In the genomic region with DNA sequence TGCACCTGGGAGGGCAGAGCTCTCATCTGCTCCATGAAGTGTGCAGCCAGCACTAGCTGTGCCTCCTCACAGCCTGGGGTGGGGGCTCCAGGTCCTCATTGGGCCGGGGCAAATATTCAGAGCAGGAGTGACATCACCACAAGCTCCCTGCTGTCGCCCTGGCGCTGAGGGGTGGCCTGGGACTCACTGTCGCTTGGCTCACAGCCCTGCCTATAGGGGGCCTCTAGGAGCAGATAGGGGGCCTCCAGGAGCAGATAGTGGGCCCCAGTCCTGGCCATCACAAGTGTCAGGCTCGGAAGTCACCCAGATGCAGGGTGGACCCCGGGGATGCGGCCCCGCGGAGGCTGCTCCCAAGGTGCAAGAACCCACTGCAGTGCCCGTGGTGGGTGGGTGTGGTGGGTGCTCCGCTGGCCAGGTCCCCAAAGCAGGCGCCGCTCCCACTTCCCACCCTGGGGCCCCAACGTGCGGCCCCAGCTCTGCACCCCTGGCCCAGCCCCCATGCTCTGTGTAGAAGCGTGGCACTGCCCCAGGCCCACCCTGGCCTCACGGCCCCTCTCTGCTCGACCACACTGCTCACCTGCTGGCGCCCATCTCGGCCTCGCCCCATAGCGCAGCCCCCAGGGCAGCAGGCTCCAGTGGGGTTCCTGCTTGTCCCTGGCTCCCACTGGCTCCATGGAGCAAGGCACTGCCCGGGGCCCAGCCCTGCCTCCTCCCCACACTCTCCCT, we compare ENCODE assay signal across 1 cellular context.
TF ChIP-seq lines count a peak whose summit lies in the region.

No MANE protein-coding gene starts in this region.

TF ChIP-seq in GM23338, 12 proteins besides CTCF, POLR2A, EP300 and RAD21 (continued from another document):
- TF ChIP-seq REST (IDR thresholded peaks at IDR 0.05; ENCODE audit: unreplicated experiment) (no peak), NANOG (IDR thresholded peaks at IDR 0.05; ENCODE audit: borderline replicate concordance) (no peak), CREB1 (CRISPR knock-in tag; IDR thresholded peaks at IDR 0.05; ENCODE audit: low read depth) (no peak), POLR2AphosphoS5 (IDR thresholded peaks at IDR 0.05; ENCODE audit: low read depth) (no peak)
